Comparison of ENCODE assay signal across 28 cellular contexts in the genomic region with DNA sequence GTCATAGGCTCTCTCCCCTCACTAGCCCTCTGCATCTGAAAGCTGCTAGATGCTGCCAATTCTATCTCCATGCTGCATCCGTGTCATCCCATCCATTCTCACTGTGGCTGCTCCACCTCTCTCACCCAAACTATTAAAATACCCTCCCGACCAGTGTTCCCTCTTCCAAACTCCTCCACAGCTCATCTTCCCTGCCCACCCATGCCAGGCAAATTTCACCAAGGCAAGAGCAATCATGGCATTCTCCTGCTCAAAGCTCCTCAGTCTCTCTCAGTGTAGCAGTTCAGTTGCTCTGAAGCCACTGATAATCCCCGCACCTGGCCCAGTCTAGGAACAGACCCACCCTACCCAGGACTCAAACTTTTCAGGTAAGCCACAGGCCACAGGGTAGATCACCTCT. TPM values are rescaled to one million over a fixed set of nuclear protein-coding genes. Genes with fewer than 3 reads are reported as not detected.
DNase-seq lines count a peak whose midpoint lies in the region; ATAC-seq, FAIRE-seq and TF ChIP-seq lines count a peak whose summit lies in the region.
"Had no signal": no experiment of that assay in that cellular context is flagged by ENCODE, and none has a peak within 500 bp of the region (broad histone marks: within the 10 kb centered on the region; RNA-seq: fewer than 3 reads in every experiment).

No MANE protein-coding gene starts in this region.

- no peaks in the 10 kb centered on the region for H3K36me3 Mint-ChIP-seq in chondrocyte (ENCODE audit: low read depth)
- no peaks in the 10 kb centered on the region for H3K36me3 Mint-ChIP-seq in activated CD4-positive, alpha-beta T cell treated with anti-CD3 and anti-CD28 coated beads for 36 hours (ENCODE audit: low read depth)
- H3K36me3 Mint-ChIP-seq in activated CD4-positive, alpha-beta T cell treated with anti-CD3 and anti-CD28 coated beads, Interleukin-2, amount 10 ng/mL, durations not matched to agents 24 days and 14 days (ENCODE audit: low read depth), result no peaks in the 10 kb centered on the region
- H3K36me3 Mint-ChIP-seq: CD14-positive monocyte; CD4-positive, alpha-beta memory T cell; CD4-positive, CD25-positive, alpha-beta regulatory T cell; CD8-positive, alpha-beta memory T cell had no signal

- no peak for DNase-seq in bronchial epithelial cell (ENCODE audit: low read depth)
- DNase-seq in chondrocyte (ENCODE audit: low spot score), result no peak
- DNase-seq in putamen (ENCODE audit: low spot score), result peak; percentile 34
- DNase-seq in activated CD4-positive, alpha-beta T cell treated with anti-CD3 and anti-CD28 coated beads for 36 hours, result no peak
- no peak for DNase-seq in activated CD4-positive, alpha-beta T cell treated with anti-CD3 and anti-CD28 coated beads, Interleukin-2, amount 10 ng/mL, durations not matched to agents 24 days and 14 days
- DNase-seq: 8988T; ACHN; BE2C; C1 segment of cervical spinal cord; CD4-positive, alpha-beta memory T cell; CD4-positive, CD25-positive, alpha-beta regulatory T cell; CD8-positive, alpha-beta memory T cell; COR-L47; DMS 273 treated with DMSO at 0.1 percent for 48 hours; DMS153; DMS53; DMS79; DND-41; EL; GDM1 had no signal

- POLR2A ChIA-PET in activated CD4-positive, alpha-beta T cell treated with anti-CD3 and anti-CD28 coated beads for 36 hours (lab: Charles Lee), result no interaction called here

- no peaks in the 10 kb centered on the region for H3K9me3 Mint-ChIP-seq in chondrocyte (ENCODE audit: low read depth)
- H3K9me3 Mint-ChIP-seq in activated CD4-positive, alpha-beta T cell treated with anti-CD3 and anti-CD28 coated beads for 36 hours (ENCODE audit: low read depth), result no peaks in the 10 kb centered on the region
- H3K9me3 Mint-ChIP-seq in activated CD4-positive, alpha-beta T cell treated with anti-CD3 and anti-CD28 coated beads, Interleukin-2, amount 10 ng/mL, durations not matched to agents 24 days and 14 days, result no peaks in the 10 kb centered on the region

- no peaks in the 10 kb centered on the region for H3K27me3 ChIP-seq in bronchial epithelial cell (ENCODE audit: control insufficient read depth, insufficient read depth, low read length)
- H3K27me3 ChIP-seq: BE2C, BLaER1 had no signal

- ATAC-seq in activated CD4-positive, alpha-beta T cell treated with anti-CD3 and anti-CD28 coated beads for 36 hours, result no peak
- no peak for ATAC-seq in HG03565 (IDR thresholded peaks at IDR 0.05; ENCODE audit: unreplicated experiment)
- ATAC-seq: GM12878 had no signal

- H3K27me3 Mint-ChIP-seq in chondrocyte (ENCODE audit: low read depth), result no peaks in the 10 kb centered on the region
- peaks cover 8% of the 10 kb centered on the region for H3K27me3 Mint-ChIP-seq in activated CD4-positive, alpha-beta T cell treated with anti-CD3 and anti-CD28 coated beads for 36 hours
- H3K27me3 Mint-ChIP-seq in activated CD4-positive, alpha-beta T cell treated with anti-CD3 and anti-CD28 coated beads, Interleukin-2, amount 10 ng/mL, durations not matched to agents 24 days and 14 days, result no peaks in the 10 kb centered on the region

- no peak overlapping the region for H3K4me3 ChIP-seq in bronchial epithelial cell (ENCODE audit: low read depth, low read length)
- H3K4me3 ChIP-seq: BLaER1, GM12878 had no signal

- H3K27ac Mint-ChIP-seq in chondrocyte (ENCODE audit: unreplicated experiment), result peak overlapping the region; percentile 49
- no peak overlapping the region for H3K27ac Mint-ChIP-seq in activated CD4-positive, alpha-beta T cell treated with anti-CD3 and anti-CD28 coated beads for 36 hours
- H3K27ac Mint-ChIP-seq in activated CD4-positive, alpha-beta T cell treated with anti-CD3 and anti-CD28 coated beads, Interleukin-2, amount 10 ng/mL, durations not matched to agents 24 days and 14 days, result no peak overlapping the region
- H3K27ac Mint-ChIP-seq: CD14-positive monocyte; CD4-positive, alpha-beta memory T cell; CD8-positive, alpha-beta memory T cell had no signal

- FAIRE-seq in bronchial epithelial cell (lab: Jason Lieb, UNC), result peak; percentile 40
- FAIRE-seq: A204.1, GM12878, GM12892, GM18507 had no signal

- CTCF ChIA-PET in activated CD4-positive, alpha-beta T cell treated with anti-CD3 and anti-CD28 coated beads for 36 hours (lab: Charles Lee), result no interaction called here

- H3K4me3 Mint-ChIP-seq in chondrocyte (ENCODE audit: unreplicated experiment), result no peak overlapping the region
- H3K4me3 Mint-ChIP-seq in activated CD4-positive, alpha-beta T cell treated with anti-CD3 and anti-CD28 coated beads for 36 hours, result no peak overlapping the region
- H3K4me3 Mint-ChIP-seq in activated CD4-positive, alpha-beta T cell treated with anti-CD3 and anti-CD28 coated beads, Interleukin-2, amount 10 ng/mL, durations not matched to agents 24 days and 14 days, result no peak overlapping the region
- H3K4me3 Mint-ChIP-seq: CD14-positive monocyte; CD4-positive, alpha-beta memory T cell; CD4-positive, CD25-positive, alpha-beta regulatory T cell; CD8-positive, alpha-beta memory T cell had no signal

- H3K36me3 ChIP-seq in bronchial epithelial cell (ENCODE audit: control insufficient read depth, insufficient read depth, low read length), result no peaks in the 10 kb centered on the region
- H3K36me3 ChIP-seq: BE2C, BLaER1 had no signal

- TF ChIP-seq CTCF in bronchial epithelial cell (IDR thresholded peaks at IDR 0.05; ENCODE audit: insufficient read depth, low read length, severe bottlenecking) (no peak), chondrocyte (IDR thresholded peaks at IDR 0.05) (no peak)

- intact Hi-C loops in activated CD4-positive, alpha-beta T cell treated with anti-CD3 and anti-CD28 coated beads for 36 hours (cut with DNase I, micrococcal nuclease), result no loop called here
- intact Hi-C loops in activated CD4-positive, alpha-beta T cell treated with anti-CD3 and anti-CD28 coated beads, Interleukin-2, amount 10 ng/mL, durations not matched to agents 24 days and 14 days (cut with micrococcal nuclease), result no loop called here

- H3K4me1 Mint-ChIP-seq in chondrocyte (ENCODE audit: low read depth), result peaks cover 2% of the 10 kb centered on the region
- H3K4me1 Mint-ChIP-seq in activated CD4-positive, alpha-beta T cell treated with anti-CD3 and anti-CD28 coated beads for 36 hours, result no peaks in the 10 kb centered on the region
- H3K4me1 Mint-ChIP-seq in activated CD4-positive, alpha-beta T cell treated with anti-CD3 and anti-CD28 coated beads, Interleukin-2, amount 10 ng/mL, durations not matched to agents 24 days and 14 days, result no peaks in the 10 kb centered on the region
- H3K4me1 Mint-ChIP-seq: CD14-positive monocyte; CD4-positive, alpha-beta memory T cell; CD4-positive, CD25-positive, alpha-beta regulatory T cell; CD8-positive, alpha-beta memory T cell had no signal

RNA-seq across cellular contexts. Expression of a gene that starts 48.4 kb away (rescaled TPM):
- total RNA-seq in bronchial epithelial cell (6.8 and 8.2 TPM in 2 replicates), chondrocyte (125 to 201 TPM (median 127 TPM) in 3 replicates)
- not detected for total RNA-seq in activated CD4-positive, alpha-beta T cell treated with anti-CD3 and anti-CD28 coated beads for 36 hours
- not detected in 2 replicates for total RNA-seq in activated CD4-positive, alpha-beta T cell treated with anti-CD3 and anti-CD28 coated beads, Interleukin-2, amount 10 ng/mL, durations not matched to agents 24 days and 14 days
- total RNA-seq: CD4-positive, alpha-beta memory T cell; CD8-positive, alpha-beta memory T cell; G401 had no signal

Comparison
In these comparisons a context has a peak if more than half of its experiments do, and no peak if none do; other contexts are left out.
1. RNA of a gene that starts 48.4 kb away (total RNA-seq): 125 to 201 TPM in chondrocyte; 6.8 to 8.2 TPM in bronchial epithelial cell, not detected in activated CD4-positive, alpha-beta T cell treated with anti-CD3 and anti-CD28 coated beads for 36 hours and not detected in activated CD4-positive, alpha-beta T cell treated with anti-CD3 and anti-CD28 coated beads, Interleukin-2, amount 10 ng/mL, durations not matched to agents 24 days and 14 days; every median in the first group is over 10 times any median in the second.